ENCODE assay signal across 1 cellular context in the genomic region with DNA sequence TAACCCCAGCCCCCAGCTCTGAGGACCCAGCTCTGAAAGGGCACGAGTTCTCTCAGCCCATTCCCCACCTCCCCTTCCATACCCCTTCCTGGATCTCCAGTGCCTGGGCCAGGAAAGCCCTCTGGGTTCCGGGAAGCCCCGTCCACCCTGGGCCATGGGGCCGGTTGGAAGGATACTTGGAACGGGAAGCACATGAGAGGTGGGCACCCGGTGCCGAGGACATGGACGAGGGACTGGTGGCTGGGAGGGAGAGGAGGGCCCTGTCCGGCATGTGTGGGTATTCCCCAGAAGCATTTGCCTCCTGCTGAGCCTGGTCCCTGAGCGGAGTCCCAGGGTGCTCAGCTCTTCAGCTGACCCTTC.
TF ChIP-seq lines count a peak whose summit lies in the region.

No MANE protein-coding gene starts in this region.

TF ChIP-seq in K562, 482 proteins besides CTCF, POLR2A, EP300 and RAD21:
- TF ChIP-seq ZSCAN29 (IDR thresholded peaks at IDR 0.05) (no peak), RBFOX2 (IDR thresholded peaks at IDR 0.05; ENCODE audit: low read depth, low read length) (peak; percentile 58), POLR2G (IDR thresholded peaks at IDR 0.05; ENCODE audit: low read depth, low read length) (0 out of 2 replicates have a peak, but pooled peaks have one; percentile 3), ZNF282 (CRISPR knock-in tag; IDR thresholded peaks at IDR 0.05) (no peak), DIDO1 (tag; IDR thresholded peaks at IDR 0.05; ENCODE audit: low read depth) (no peak), ZFX (CRISPR knock-in tag; IDR thresholded peaks at IDR 0.05) (peak; percentile 8; the same call in 1 of the 2 replicates), NR3C1 (CRISPR knock-in tag; IDR thresholded peaks at IDR 0.05) (no peak), NRF1 (conservative IDR thresholded peaks at IDR 0.05 in 1 of 2, IDR thresholded peaks at IDR 0.05 in 1 of 2) (peak; percentile 9 to 31; a peak in 1 of 4 replicates), HOMEZ (CRISPR knock-in tag; IDR thresholded peaks at IDR 0.05) (no peak)
